Comparison of ENCODE assay signal across 35 cellular contexts in genomic region chr17:56935461-56935860, GRCh38.
"Had no signal": no experiment of that assay in that cellular context is flagged by ENCODE, and none has a peak within 500 bp of the region (broad histone marks: within the 10 kb centered on the region; RNA-seq: fewer than 3 reads in every experiment).

No MANE protein-coding gene starts in this region.

- H3K27me3 ChIP-seq: MG63 had no signal

- H3K4me3 ChIP-seq: MG63 had no signal

- DNase-seq: Karpas-422, Kasumi-1, MG63, MV-4-11, NCI-H1048, NCI-H1092, NCI-H1092 treated with DMSO at 0.1 percent for 48 hours, NCI-H1105, NCI-H1105 treated with DMSO at 0.1 percent for 48 hours, NCI-H1417, NCI-H1417 treated with DMSO at 0.1 percent for 48 hours, NCI-H1436, NCI-H1436 treated with DMSO at 0.1 percent for 48 hours, NCI-H146, NCI-H1694, NCI-H1694 treated with DMSO at 0.1 percent for 48 hours, NCI-H187, NCI-H187 treated with DMSO at 0.1 percent for 48 hours, NCI-H1930, NCI-H2029, NCI-H2029 treated with DMSO at 0.1 percent for 48 hours, NCI-H2081, NCI-H2081 treated with DMSO at 0.1 percent for 48 hours, NCI-H2107, NCI-H2171, NCI-H2171 treated with DMSO at 0.1 percent for 48 hours, NCI-H2227 treated with DMSO at 0.1 percent for 48 hours, NCI-H226, NCI-H345, NCI-H446, NCI-H446 treated with DMSO at 0.1 percent for 48 hours, NCI-H510A, NCI-H510A treated with DMSO at 0.1 percent for 48 hours, NCI-H524, NCI-H524 treated with DMSO at 0.1 percent for 48 hours had no signal
